Comparison of ENCODE assay signal across 30 cellular contexts in the genomic region with DNA sequence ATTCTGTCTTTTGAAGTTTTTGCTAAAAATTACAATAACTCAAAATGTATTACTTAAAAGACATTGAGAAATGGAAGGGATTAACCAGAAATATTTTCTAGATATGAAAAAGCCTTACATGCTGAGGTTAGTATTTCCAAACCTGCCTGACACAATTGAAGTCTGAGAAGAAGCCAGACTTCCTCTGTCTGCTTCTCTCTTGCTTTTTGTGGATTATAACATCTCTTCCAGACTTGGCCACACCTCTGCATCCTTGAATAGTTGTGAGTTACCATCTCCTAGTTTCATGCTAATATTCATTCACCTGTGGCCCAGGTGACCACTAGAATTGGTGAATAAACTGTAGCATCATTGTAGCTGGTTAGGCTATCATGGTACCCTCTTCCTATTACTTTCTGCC.
"Had no signal": no experiment of that assay in that cellular context is flagged by ENCODE, and none has a peak within 500 bp of the region (broad histone marks: within the 10 kb centered on the region; RNA-seq: fewer than 3 reads in every experiment).

No MANE protein-coding gene starts in this region.

- H3K27me3 Mint-ChIP-seq: activated naive CD4-positive, alpha-beta T cell treated with anti-CD3 and anti-CD28 coated beads, Interleukin-2, amount 10 ng/mL, durations not matched to agents 7 days and 5 days; activated naive CD8-positive, alpha-beta T cell treated with anti-CD3 and anti-CD28 coated beads, Interleukin-2, amount 10 ng/mL, durations not matched to agents 7 days and 5 days; effector memory CD8-positive, alpha-beta T cell; naive thymus-derived CD8-positive, alpha-beta T cell; stimulated activated naive CD8-positive, alpha-beta T cell treated with anti-CD3 and anti-CD28 coated beads, Interleukin-15, Interleukin-2, amounts not matched to agents 100 ng/mL and 50 ng/mL, for 24 hours had no signal

- H3K27ac ChIP-seq: pancreas, prostate gland, skin epidermis, thoracic aorta had no signal

- H3K4me3 ChIP-seq: pancreas, prostate gland, skin epidermis, thoracic aorta had no signal

- H3K36me3 ChIP-seq: pancreas, prostate gland, thoracic aorta had no signal

- H3K4me3 Mint-ChIP-seq: activated naive CD4-positive, alpha-beta T cell treated with anti-CD3 and anti-CD28 coated beads, Interleukin-2, amount 10 ng/mL, durations not matched to agents 7 days and 5 days; activated naive CD8-positive, alpha-beta T cell treated with anti-CD3 and anti-CD28 coated beads, Interleukin-2, amount 10 ng/mL, durations not matched to agents 7 days and 5 days; effector memory CD8-positive, alpha-beta T cell; mesothelial cell of epicardium; naive thymus-derived CD8-positive, alpha-beta T cell; neural crest cell; stimulated activated effector memory CD8-positive, alpha-beta T cell treated with anti-CD3 and anti-CD28 coated beads, Interleukin-12 subunit alpha, Interleukin-12 subunit beta, amount 100 ng/mL, for 72 hours; stimulated activated naive CD8-positive, alpha-beta T cell treated with anti-CD3 and anti-CD28 coated beads, Interleukin-15, Interleukin-2, amounts not matched to agents 100 ng/mL and 50 ng/mL, for 24 hours had no signal

- H3K4me1 Mint-ChIP-seq: activated naive CD4-positive, alpha-beta T cell treated with anti-CD3 and anti-CD28 coated beads, Interleukin-2, amount 10 ng/mL, durations not matched to agents 7 days and 5 days; activated naive CD8-positive, alpha-beta T cell treated with anti-CD3 and anti-CD28 coated beads, Interleukin-2, amount 10 ng/mL, durations not matched to agents 7 days and 5 days; mesothelial cell of epicardium; naive thymus-derived CD8-positive, alpha-beta T cell; stimulated activated effector memory CD8-positive, alpha-beta T cell treated with anti-CD3 and anti-CD28 coated beads, Interleukin-12 subunit alpha, Interleukin-12 subunit beta, amount 100 ng/mL, for 72 hours had no signal

- H3K27me3 ChIP-seq: pancreas had no signal

- H3K27ac Mint-ChIP-seq: activated naive CD4-positive, alpha-beta T cell treated with anti-CD3 and anti-CD28 coated beads, Interleukin-2, amount 10 ng/mL, durations not matched to agents 7 days and 5 days; activated naive CD8-positive, alpha-beta T cell treated with anti-CD3 and anti-CD28 coated beads, Interleukin-2, amount 10 ng/mL, durations not matched to agents 7 days and 5 days; effector memory CD8-positive, alpha-beta T cell; mesothelial cell of epicardium; naive thymus-derived CD8-positive, alpha-beta T cell; stimulated activated effector memory CD8-positive, alpha-beta T cell treated with anti-CD3 and anti-CD28 coated beads, Interleukin-12 subunit alpha, Interleukin-12 subunit beta, amount 100 ng/mL, for 72 hours; stimulated activated naive CD8-positive, alpha-beta T cell treated with anti-CD3 and anti-CD28 coated beads, Interleukin-15, Interleukin-2, amounts not matched to agents 100 ng/mL and 50 ng/mL, for 24 hours had no signal

- ATAC-seq: effector memory CD8-positive, alpha-beta T cell; left cardiac atrium; left ventricle myocardium superior; naive thymus-derived CD8-positive, alpha-beta T cell; pancreas; sciatic nerve; stimulated activated effector memory CD8-positive, alpha-beta T cell treated with anti-CD3 and anti-CD28 coated beads, Interleukin-12 subunit alpha, Interleukin-12 subunit beta, amount 100 ng/mL, for 72 hours had no signal

- H3K36me3 Mint-ChIP-seq: activated naive CD4-positive, alpha-beta T cell treated with anti-CD3 and anti-CD28 coated beads, Interleukin-2, amount 10 ng/mL, durations not matched to agents 7 days and 5 days; activated naive CD8-positive, alpha-beta T cell treated with anti-CD3 and anti-CD28 coated beads, Interleukin-2, amount 10 ng/mL, durations not matched to agents 7 days and 5 days; mesothelial cell of epicardium; naive thymus-derived CD8-positive, alpha-beta T cell; stimulated activated effector memory CD8-positive, alpha-beta T cell treated with anti-CD3 and anti-CD28 coated beads, Interleukin-12 subunit alpha, Interleukin-12 subunit beta, amount 100 ng/mL, for 72 hours had no signal

- H3K4me1 ChIP-seq: pancreas, prostate gland had no signal

- H3K9me3 ChIP-seq: pancreas, prostate gland, thoracic aorta had no signal

- H3K9me3 Mint-ChIP-seq: activated naive CD4-positive, alpha-beta T cell treated with anti-CD3 and anti-CD28 coated beads, Interleukin-2, amount 10 ng/mL, durations not matched to agents 7 days and 5 days; activated naive CD8-positive, alpha-beta T cell treated with anti-CD3 and anti-CD28 coated beads, Interleukin-2, amount 10 ng/mL, durations not matched to agents 7 days and 5 days; neural crest cell; stimulated activated naive CD8-positive, alpha-beta T cell treated with anti-CD3 and anti-CD28 coated beads, Interleukin-15, Interleukin-2, amounts not matched to agents 100 ng/mL and 50 ng/mL, for 24 hours had no signal

- DNase-seq: activated CD4-positive, alpha-beta T cell treated with anti-CD3 and anti-CD28 coated beads for 4 hours; activated CD4-positive, alpha-beta T cell treated with anti-CD3 and anti-CD28 coated beads, Interleukin-2, amount 50 U/mL, for 48 hours; activated CD8-positive, alpha-beta memory T cell treated with anti-CD3 and anti-CD28 coated beads, Interleukin-2, amount 50 U/mL, for 4 hours; activated gamma-delta T cell; activated naive CD4-positive, alpha-beta T cell treated with anti-CD3 and anti-CD28 coated beads, Interleukin-2, amount 10 ng/mL, durations not matched to agents 7 days and 5 days; activated naive CD8-positive, alpha-beta T cell treated with anti-CD3 and anti-CD28 coated beads, Interleukin-2, amount 10 ng/mL, durations not matched to agents 7 days and 5 days; activated T-cell treated with anti-CD3 and anti-CD28 coated beads, Interleukin-2, amount 50 U/mL, for 1 hour; amygdala; caudate nucleus; cortex of kidney; effector memory CD8-positive, alpha-beta T cell; erythroblast; head of caudate nucleus; hippocampal formation; left cardiac atrium; left ventricle myocardium superior; naive thymus-derived CD8-positive, alpha-beta T cell; nucleus accumbens; pancreas; retina; stimulated activated CD4-positive, alpha-beta T cell treated with anti-CD3 and anti-CD28 coated beads, Interleukin-4, amount 100 ng/mL, for 24 hours; trophoblast cell had no signal
